ENCODE assay signal across 23 cellular contexts in genomic region chr15:33859992-33860545, GRCh38.
"Had no signal": no experiment of that assay in that cellular context is flagged by ENCODE, and none has a peak within 500 bp of the region (broad histone marks: within the 10 kb centered on the region; RNA-seq: fewer than 3 reads in every experiment).

No MANE protein-coding gene starts in this region.

- ATAC-seq: activated CD8-positive, alpha-beta memory T cell treated with anti-CD3 and anti-CD28 coated beads, Interleukin-2, amount 10 ng/mL, durations not matched to agents 7 days and 5 days; naive thymus-derived CD8-positive, alpha-beta T cell had no signal

- H3K27ac ChIP-seq: brain microvascular endothelial cell, left ventricle myocardium inferior, ovary, prostate gland, spleen, testis, upper lobe of left lung had no signal

- H3K4me1 Mint-ChIP-seq: activated CD8-positive, alpha-beta memory T cell treated with anti-CD3 and anti-CD28 coated beads, Interleukin-2, amount 10 ng/mL, durations not matched to agents 7 days and 5 days; mesothelial cell of epicardium; naive thymus-derived CD8-positive, alpha-beta T cell had no signal

- H3K4me3 ChIP-seq: left ventricle myocardium inferior, ovary, prostate gland, spleen, testis, upper lobe of left lung had no signal

- H3K27me3 ChIP-seq: brain microvascular endothelial cell, ovary, spleen, testis, upper lobe of left lung had no signal

- H3K4me1 ChIP-seq: left ventricle myocardium inferior, prostate gland, spleen, testis, upper lobe of left lung had no signal

- H3K27me3 Mint-ChIP-seq: activated CD4-positive, alpha-beta memory T cell treated with anti-CD3 and anti-CD28 coated beads for 36 hours; activated CD8-positive, alpha-beta memory T cell treated with anti-CD3 and anti-CD28 coated beads, Interleukin-2, amount 10 ng/mL, durations not matched to agents 7 days and 5 days; naive thymus-derived CD8-positive, alpha-beta T cell had no signal

- DNase-seq: activated CD4-positive, alpha-beta memory T cell treated with anti-CD3 and anti-CD28 coated beads for 36 hours; activated CD4-positive, alpha-beta T cell treated with anti-CD3 and anti-CD28 coated beads for 48 hours; activated CD8-positive, alpha-beta memory T cell treated with anti-CD3 and anti-CD28 coated beads, Interleukin-2, amount 10 ng/mL, durations not matched to agents 7 days and 5 days; activated gamma-delta T cell; activated naive CD4-positive, alpha-beta T cell treated with anti-CD3 and anti-CD28 coated beads, Interleukin-2, amount 50 U/mL, for 16 hours; activated T-cell treated with anti-CD3 and anti-CD28 coated beads for 4 hours; aorta; cortex of kidney; endodermal cell; glutamatergic neuron; hippocampal formation; left ventricle myocardium inferior; naive thymus-derived CD8-positive, alpha-beta T cell; ovary; spleen; stimulated activated CD4-positive, alpha-beta T cell treated with anti-CD3 and anti-CD28 coated beads, Interleukin-4, amount 100 ng/mL, for 1 hour; stimulated activated naive CD4-positive, alpha-beta T cell; T-helper 2 cell; testis; upper lobe of left lung had no signal

- H3K9me3 ChIP-seq: left ventricle myocardium inferior, ovary, prostate gland, spleen, testis, upper lobe of left lung had no signal

- H3K4me3 Mint-ChIP-seq: activated CD4-positive, alpha-beta memory T cell treated with anti-CD3 and anti-CD28 coated beads for 36 hours; activated CD8-positive, alpha-beta memory T cell treated with anti-CD3 and anti-CD28 coated beads, Interleukin-2, amount 10 ng/mL, durations not matched to agents 7 days and 5 days; endodermal cell; mesothelial cell of epicardium; naive thymus-derived CD8-positive, alpha-beta T cell had no signal

- H3K36me3 ChIP-seq: ovary, prostate gland, upper lobe of left lung had no signal

- H3K9me3 Mint-ChIP-seq: activated CD4-positive, alpha-beta memory T cell treated with anti-CD3 and anti-CD28 coated beads for 36 hours; endodermal cell; mesothelial cell of epicardium had no signal

- H3K27ac Mint-ChIP-seq: activated CD4-positive, alpha-beta memory T cell treated with anti-CD3 and anti-CD28 coated beads for 36 hours; activated CD8-positive, alpha-beta memory T cell treated with anti-CD3 and anti-CD28 coated beads, Interleukin-2, amount 10 ng/mL, durations not matched to agents 7 days and 5 days; endodermal cell; mesothelial cell of epicardium; naive thymus-derived CD8-positive, alpha-beta T cell had no signal
